1 cellular context compared by ENCODE assay signal in the genomic region with DNA sequence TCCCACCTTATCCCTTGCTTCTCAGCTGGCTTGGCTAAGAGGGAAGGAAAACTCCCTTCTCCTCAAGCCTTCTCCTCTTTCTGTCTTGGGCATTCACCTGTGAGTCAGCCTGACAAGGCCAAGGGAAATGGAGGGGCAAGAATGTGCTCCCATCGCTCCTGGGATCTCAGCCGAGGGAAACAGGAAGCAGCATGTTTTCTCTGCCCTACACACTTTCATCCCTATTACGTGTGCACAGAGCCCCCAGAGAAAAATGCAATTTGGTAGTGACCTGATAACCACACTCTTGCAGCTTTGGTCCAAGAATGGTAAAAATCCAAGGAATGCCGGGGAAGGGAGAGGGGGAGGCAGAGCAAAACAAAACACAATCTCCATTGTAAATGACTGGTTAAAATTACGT.
TF ChIP-seq lines count a peak whose summit lies in the region.

No MANE protein-coding gene starts in this region.

TF ChIP-seq in HepG2, 621 proteins besides CTCF, POLR2A, EP300 and RAD21 (continued from another document):
- TF ChIP-seq THAP8 (CRISPR knock-in tag; IDR thresholded peaks at IDR 0.05; ENCODE audit: borderline replicate concordance), result no peak
- no peak for TF ChIP-seq ZNF7 (CRISPR knock-in tag; IDR thresholded peaks at IDR 0.05)
- no peak for TF ChIP-seq ZNF468 (CRISPR knock-in tag; IDR thresholded peaks at IDR 0.05)
- TF ChIP-seq PHF21A (CRISPR knock-in tag; IDR thresholded peaks at IDR 0.05), result 0 out of 2 replicates have a peak, but pooled peaks have one; percentile 28
- TF ChIP-seq ZNF549 (CRISPR knock-in tag; IDR thresholded peaks at IDR 0.05), result no peak
- TF ChIP-seq ZNF382 (CRISPR knock-in tag; IDR thresholded peaks at IDR 0.05; ENCODE audit: borderline replicate concordance), result no peak
- TF ChIP-seq, protein P1, sequence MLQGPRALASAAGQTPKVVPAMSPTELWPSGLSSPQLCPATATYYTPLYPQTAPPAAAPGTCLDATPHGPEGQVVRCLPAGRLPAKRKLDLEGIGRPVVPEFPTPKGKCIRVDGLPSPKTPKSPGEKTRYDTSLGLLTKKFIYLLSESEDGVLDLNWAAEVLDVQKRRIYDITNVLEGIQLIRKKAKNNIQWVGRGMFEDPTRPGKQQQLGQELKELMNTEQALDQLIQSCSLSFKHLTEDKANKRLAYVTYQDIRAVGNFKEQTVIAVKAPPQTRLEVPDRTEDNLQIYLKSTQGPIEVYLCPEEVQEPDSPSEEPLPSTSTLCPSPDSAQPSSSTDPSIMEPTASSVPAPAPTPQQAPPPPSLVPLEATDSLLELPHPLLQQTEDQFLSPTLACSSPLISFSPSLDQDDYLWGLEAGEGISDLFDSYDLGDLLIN (CRISPR knock-in tag; IDR thresholded peaks at IDR 0.05; ENCODE audit: borderline replicate concordance), result no peak
- TF ChIP-seq PAWR (CRISPR knock-in tag; IDR thresholded peaks at IDR 0.05; ENCODE audit: borderline replicate concordance), result no peak
